20 cellular contexts compared by ENCODE assay signal in the genomic region with DNA sequence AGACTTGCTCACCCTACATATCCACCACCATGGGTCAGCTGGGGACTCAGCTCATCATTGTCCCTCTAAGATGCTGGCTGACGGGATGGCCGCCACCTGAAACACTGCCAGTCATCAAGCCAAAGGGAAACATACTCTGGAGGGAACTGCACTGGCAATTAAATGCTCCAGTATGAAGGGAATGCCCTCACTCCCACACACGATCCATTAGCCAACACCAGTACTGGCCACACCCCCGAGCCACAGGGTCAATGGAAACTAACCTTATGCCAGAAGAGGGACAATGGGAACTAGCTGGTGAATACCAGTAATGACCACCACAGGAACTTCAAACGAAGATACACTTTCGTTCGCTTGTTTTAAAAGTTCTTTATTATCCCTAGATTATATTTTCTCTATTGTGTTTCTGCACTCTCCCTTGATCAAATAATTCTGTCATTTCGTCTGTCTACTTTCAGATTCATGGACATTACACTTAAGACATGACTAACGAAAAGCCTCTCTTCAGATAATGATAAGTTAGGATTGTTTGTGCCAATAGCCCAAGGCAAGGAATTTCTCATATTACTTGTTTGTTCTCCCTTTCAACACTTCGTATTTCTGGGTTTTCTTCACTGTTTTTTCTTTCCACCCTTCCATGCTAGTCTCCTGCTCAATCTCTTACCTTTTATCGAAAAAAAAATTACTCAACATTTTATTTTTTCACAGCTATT. TPM values are rescaled to one million over a fixed set of nuclear protein-coding genes. Genes with fewer than 3 reads are reported as not detected.
A peak's percentile ranks its signal among the peaks of the same experiment; 100 is the strongest.
DNase-seq lines count a peak whose midpoint lies in the region; ATAC-seq, FAIRE-seq and TF ChIP-seq lines count a peak whose summit lies in the region.
"Had no signal": no experiment of that assay in that cellular context is flagged by ENCODE, and none has a peak within 500 bp of the region (broad histone marks: within the 10 kb centered on the region; RNA-seq: fewer than 3 reads in every experiment).

No MANE protein-coding gene starts in this region.

- intact Hi-C loops in CD8-positive, alpha-beta T cell (cut with DNase I, micrococcal nuclease), result loop anchor here (2.0 to 10.0 kb wide), 5 partner anchors 237 to 1031 kb away; partner anchors contain the start of genes ANKRD27 (in 2 of the 2), PDCD5 (in 2 of the 2), RGS9BP (in 2 of the 2) and CEBPG (in 1 of the 2)
- intact Hi-C loops in activated B cell treated with CpG ODN at 0.5 μM for 24 hours (cut with micrococcal nuclease), result no loop called here

- no peaks in the 10 kb centered on the region for H3K27me3 ChIP-seq in CD8-positive, alpha-beta T cell (ENCODE audit: insufficient read depth, low read length)
- H3K27me3 ChIP-seq in small intestine (ENCODE audit: control insufficient read depth in 2 of 2, insufficient read depth in 2 of 2, low read length in 2 of 2), result no peaks in the 10 kb centered on the region
- H3K27me3 ChIP-seq: gastrocnemius medialis had no signal

- H3K36me3 ChIP-seq in CD8-positive, alpha-beta T cell (ENCODE audit: insufficient read depth, low read length), result peaks cover 1% of the 10 kb centered on the region
- no peaks in the 10 kb centered on the region for H3K36me3 ChIP-seq in small intestine (ENCODE audit: control insufficient read depth in 2 of 2, insufficient read depth in 2 of 2, low read length in 2 of 2)

- WGBS in small intestine, 3 donors, result 71 to 74% (median 74%) methylated on average over 11 of the region's 11 CpGs

- H3K27ac ChIP-seq in CD8-positive, alpha-beta T cell (ENCODE audit: low read depth, low read length), result no peak overlapping the region
- H3K27ac ChIP-seq in small intestine (ENCODE audit: low read depth in 1 of 2, low read length in 1 of 2), result no peak overlapping the region
- H3K27ac ChIP-seq: coronary artery, gastrocnemius medialis, left lung, parathyroid adenoma had no signal

- no peaks in the 10 kb centered on the region for H3K27me3 Mint-ChIP-seq in CD8-positive, alpha-beta T cell (ENCODE audit: low read depth)
- H3K27me3 Mint-ChIP-seq in activated B cell treated with CpG ODN at 0.5 μM for 24 hours (no peaks in the 10 kb centered on the region), naive B cell (peaks cover 0 to 12% (median 4%) of the 10 kb centered on the region in 3 donors)

- no peak for DNase-seq in CD8-positive, alpha-beta T cell
- DNase-seq in MV-4-11 (lab: John Stamatoyannopoulos, UW) (peak; percentile 13), activated B cell treated with CpG ODN at 0.5 μM for 24 hours (no peak), naive B cell (no peak), small intestine (no peak), NCI-H748 treated with DMSO at 0.1 percent for 48 hours (lab: John Stamatoyannopoulos, UW) (no peak), HEK293T (ENCODE audit: extremely low spot score) (no peak)
- DNase-seq: activated CD4-positive, alpha-beta T cell treated with anti-CD3 and anti-CD28 coated beads for 48 hours; activated naive CD4-positive, alpha-beta T cell; gastrocnemius medialis; H7; left lung; NCI-H187; NCI-H510A treated with DMSO at 0.1 percent for 48 hours; stimulated activated CD4-positive, alpha-beta T cell treated with anti-CD3 and anti-CD28 coated beads, Interleukin-4, amount 100 ng/mL, for 4 hours; stimulated activated CD8-positive, alpha-beta memory T cell treated with anti-CD3 and anti-CD28 coated beads, Interleukin-4, amount 100 ng/mL, for 48 hours had no signal

- peaks cover 23% of the 10 kb centered on the region for H3K4me1 Mint-ChIP-seq in CD8-positive, alpha-beta T cell (ENCODE audit: low read depth)
- peaks cover 19% of the 10 kb centered on the region for H3K4me1 Mint-ChIP-seq in activated B cell treated with CpG ODN at 0.5 μM for 24 hours
- H3K4me1 Mint-ChIP-seq in naive B cell, result peaks cover 3 to 17% (median 12%) of the 10 kb centered on the region in 3 donors

- POLR2A ChIA-PET in CD8-positive, alpha-beta T cell (lab: Charles Lee), result no interaction called here
- POLR2A ChIA-PET in activated B cell treated with CpG ODN at 0.5 μM for 24 hours (lab: Charles Lee) (no interaction called here), HEK293T (lab: Yijun Ruan, JAX) (no interaction called here)

- peak overlapping the region; percentile 2 for H3K4me3 Mint-ChIP-seq in CD8-positive, alpha-beta T cell
- H3K4me3 Mint-ChIP-seq in activated B cell treated with CpG ODN at 0.5 μM for 24 hours (peak overlapping the region; percentile 38), naive B cell (peak overlapping the region in 6 of 8 donors; percentile 11 to 99 (median 26))

- no peak for ATAC-seq in CD8-positive, alpha-beta T cell
- no peak for ATAC-seq in activated B cell treated with CpG ODN at 0.5 μM for 24 hours (ENCODE audit: low read depth)
- ATAC-seq in naive B cell (ENCODE audit: low read depth in 2 of 2), result no peak
- ATAC-seq in HG03457 (IDR thresholded peaks at IDR 0.05; ENCODE audit: unreplicated experiment), result no peak
- ATAC-seq: gastrocnemius medialis, left lung had no signal

- H3K4me1 ChIP-seq in CD8-positive, alpha-beta T cell (ENCODE audit: insufficient read depth, low read length), result peaks cover 22% of the 10 kb centered on the region
- no peaks in the 10 kb centered on the region for H3K4me1 ChIP-seq in small intestine (ENCODE audit: control insufficient read depth in 2 of 2, insufficient read depth in 1 of 2, low read depth in 1 of 2, low read length in 1 of 2)
- H3K4me1 ChIP-seq: parathyroid adenoma had no signal

- FAIRE-seq in small intestine (lab: Jason Lieb, UNC), result no peak
- FAIRE-seq: endothelial cell of umbilical vein had no signal

- no peak for TF ChIP-seq CTCF in CD8-positive, alpha-beta T cell (IDR thresholded peaks at IDR 0.05)
- TF ChIP-seq CTCF in activated B cell treated with CpG ODN at 0.5 μM for 24 hours (IDR thresholded peaks at IDR 0.05), result no peak

- H3K4me3 ChIP-seq in CD8-positive, alpha-beta T cell (ENCODE audit: low read depth, low read length), result no peak overlapping the region
- no peak overlapping the region for H3K4me3 ChIP-seq in small intestine (ENCODE audit: low read depth in 1 of 2, low read length in 2 of 2)
- H3K4me3 ChIP-seq: coronary artery, gastrocnemius medialis, left lung had no signal

- H3K9me3 Mint-ChIP-seq in CD8-positive, alpha-beta T cell, result no peaks in the 10 kb centered on the region
- no peaks in the 10 kb centered on the region for H3K9me3 Mint-ChIP-seq in activated B cell treated with CpG ODN at 0.5 μM for 24 hours
- peaks cover 0 to 4% (median 0%) of the 10 kb centered on the region in 7 donors for H3K9me3 Mint-ChIP-seq in naive B cell

- H3K27ac Mint-ChIP-seq in CD8-positive, alpha-beta T cell, result no peak overlapping the region
- peak overlapping the region; percentile 46 for H3K27ac Mint-ChIP-seq in activated B cell treated with CpG ODN at 0.5 μM for 24 hours
- H3K27ac Mint-ChIP-seq in naive B cell, result peak overlapping the region in 2 of 6 donors; percentile 12 to 73

- H3K9me3 ChIP-seq in CD8-positive, alpha-beta T cell (ENCODE audit: low read length), result no peaks in the 10 kb centered on the region
- H3K9me3 ChIP-seq in small intestine (ENCODE audit: control insufficient read depth, low read depth), result no peaks in the 10 kb centered on the region
- H3K9me3 ChIP-seq: gastrocnemius medialis, left lung had no signal

- peaks cover 22% of the 10 kb centered on the region for H3K36me3 Mint-ChIP-seq in CD8-positive, alpha-beta T cell
- H3K36me3 Mint-ChIP-seq in activated B cell treated with CpG ODN at 0.5 μM for 24 hours (ENCODE audit: low read depth), result peaks cover 24% of the 10 kb centered on the region
- peaks cover 4% of the 10 kb centered on the region in 2 donors for H3K36me3 Mint-ChIP-seq in naive B cell

- CTCF ChIA-PET in CD8-positive, alpha-beta T cell (lab: Charles Lee), result no interaction called here
- CTCF ChIA-PET in activated B cell treated with CpG ODN at 0.5 μM for 24 hours (lab: Charles Lee), result no interaction called here
- CTCF ChIA-PET in HEK293T (lab: Yijun Ruan, JAX), result no interaction called here

TF ChIP-seq in HEK293T, 16 proteins besides CTCF, POLR2A, EP300 and RAD21:
- TF ChIP-seq ZNF384 (IDR thresholded peaks at IDR 0.05) (no peak), HDGF (IDR thresholded peaks at IDR 0.05; ENCODE audit: borderline replicate concordance) (no peak), CTBP1 (IDR thresholded peaks at IDR 0.05; ENCODE audit: borderline replicate concordance) (no peak), FOXA1 (IDR thresholded peaks at IDR 0.05) (no peak), ELF4 (IDR thresholded peaks at IDR 0.05) (no peak), TARDBP (IDR thresholded peaks at IDR 0.05) (no peak), LEF1 (IDR thresholded peaks at IDR 0.05; ENCODE audit: borderline replicate concordance) (no peak), FOXM1 (IDR thresholded peaks at IDR 0.05; ENCODE audit: borderline replicate concordance) (no peak), L3MBTL2 (conservative IDR thresholded peaks at IDR 0.05) (no peak), PKNOX1 (IDR thresholded peaks at IDR 0.05) (no peak), SP1 (IDR thresholded peaks at IDR 0.05) (no peak), NFRKB (IDR thresholded peaks at IDR 0.05) (no peak), SUZ12 (IDR thresholded peaks at IDR 0.05) (no peak), FOXK2 (IDR thresholded peaks at IDR 0.05) (no peak), BHLHE40 (IDR thresholded peaks at IDR 0.05; ENCODE audit: borderline replicate concordance) (no peak), ARNT (IDR thresholded peaks at IDR 0.05) (no peak)

RNA-seq across cellular contexts. Expression of gene ZNF507, which starts 1.7 kb away (rescaled TPM):
- 10 to 100 TPM; 28.4 to 29.6 TPM for total RNA-seq in CD8-positive, alpha-beta T cell
- total RNA-seq in activated B cell treated with CpG ODN at 0.5 μM for 24 hours, result 35.3 and 38.6 TPM in 2 replicates
- polyA plus RNA-seq in naive B cell (ENCODE audit: low read depth in 6 of 6) (10 to 100 TPM in 3 of 6 donors, 1 to 10 TPM in 2, not detected in 1; 7.0 to 12.8 (median 10.4) TPM), small intestine (1 to 10 TPM; 3.2 to 6.1 (median 4.9) TPM)
